ENCODE assay signal across 1 cellular context in genomic region chr16:695355-696089, GRCh38.
TF ChIP-seq lines count a peak whose summit lies in the region.

No MANE protein-coding gene starts in this region.

TF ChIP-seq in K562, 482 proteins besides CTCF, POLR2A, EP300 and RAD21 (continued from another document and continues in another):
- TF ChIP-seq TFE3 (CRISPR knock-in tag; IDR thresholded peaks at IDR 0.05) (peak; percentile 12; the same call in 1 of the 2 replicates), MEF2A (IDR thresholded peaks at IDR 0.05; ENCODE audit: control insufficient read depth, low read depth, low read length) (no peak), ZNF766 (CRISPR knock-in tag; conservative IDR thresholded peaks at IDR 0.05) (no peak), ZNF184 (CRISPR knock-in tag; IDR thresholded peaks at IDR 0.05) (no peak), RHOXF2B (CRISPR knock-in tag; conservative IDR thresholded peaks at IDR 0.05) (no peak), KLF1 (tag; IDR thresholded peaks at IDR 0.05) (0 out of 2 replicates have a peak, but pooled peaks have one; percentile 24), CC2D1A (IDR thresholded peaks at IDR 0.05) (no peak), NCOA1 (IDR thresholded peaks at IDR 0.05; ENCODE audit: low read depth) (no peak), NFXL1 (CRISPR knock-in tag; IDR thresholded peaks at IDR 0.05) (no peak), MYBL2 (IDR thresholded peaks at IDR 0.05; ENCODE audit: low read depth) (no peak), MYBL2 (CRISPR knock-in tag; IDR thresholded peaks at IDR 0.05; ENCODE audit: borderline replicate concordance) (no peak), PCBP2 (IDR thresholded peaks at IDR 0.05; ENCODE audit: low read depth, low read length, poor library complexity, severe bottlenecking) (no peak), RCOR1 (IDR thresholded peaks at IDR 0.05; ENCODE audit: borderline replicate concordance in 1 of 2, low read depth in 2 of 2, low read length in 2 of 2) (peak in 1 of 2 experiments; percentile 28; a peak in 1 of 4 replicates), FOXJ3 (CRISPR knock-in tag; IDR thresholded peaks at IDR 0.05) (no peak), HIVEP1 (CRISPR knock-in tag; IDR thresholded peaks at IDR 0.05) (no peak), YY1 (IDR thresholded peaks at IDR 0.05; ENCODE audit: borderline replicate concordance in 1 of 3, control insufficient read depth in 1 of 3, extremely low read depth in 1 of 3, insufficient read depth in 3 of 3, insufficient read length in 1 of 3, insufficient replicate concordance in 2 of 3, low read depth in 1 of 3, low read length in 2 of 3) (peak in 2 of 3 experiments; percentile 26 to 59), ZNF282 (CRISPR knock-in tag; IDR thresholded peaks at IDR 0.05) (peak; percentile 71), CREBBP (IDR thresholded peaks at IDR 0.05; ENCODE audit: low read depth, low read length) (no peak), ZNF143 (CRISPR knock-in tag; IDR thresholded peaks at IDR 0.05) (peak; percentile 57), ZBTB9 (CRISPR knock-in tag; IDR thresholded peaks at IDR 0.05) (peak; percentile 78), SP1 (CRISPR knock-in tag; IDR thresholded peaks at IDR 0.05) (peak; percentile 50), BCLAF1 (IDR thresholded peaks at IDR 0.05; ENCODE audit: borderline replicate concordance in 1 of 2, control insufficient read depth in 1 of 2, low read depth in 2 of 2, low read length in 1 of 2) (no peak), MBD2 (IDR thresholded peaks at IDR 0.05; ENCODE audit: borderline replicate concordance, low read depth) (no peak), ZZZ3 (IDR thresholded peaks at IDR 0.05) (no peak), SLC30A9 (CRISPR knock-in tag; IDR thresholded peaks at IDR 0.05) (no peak), ZNF431 (CRISPR knock-in tag; IDR thresholded peaks at IDR 0.05) (peak; percentile 86), RFX7 (CRISPR knock-in tag; IDR thresholded peaks at IDR 0.05) (no peak), MYC (IDR thresholded peaks at IDR 0.05; ENCODE audit: low read depth, low read length) (peak; percentile 63), MYC (CRISPR knock-in tag; IDR thresholded peaks at IDR 0.05; ENCODE audit: borderline replicate concordance, low read depth) (0 out of 2 replicates have a peak, but pooled peaks have one; percentile 56), FOXO4 (CRISPR knock-in tag; IDR thresholded peaks at IDR 0.05) (no peak), ILF3 (IDR thresholded peaks at IDR 0.05; ENCODE audit: borderline replicate concordance) (no peak), EGR1 (conservative IDR thresholded peaks at IDR 0.05) (peak; percentile 31; the same call in 1 of the 2 replicates), ZNF263 (CRISPR knock-in tag; IDR thresholded peaks at IDR 0.05; ENCODE audit: borderline replicate concordance) (peak; percentile 70; the same call in 1 of the 2 replicates), MIER1 (IDR thresholded peaks at IDR 0.05; ENCODE audit: low read depth) (0 out of 2 replicates have a peak, but pooled peaks have one; percentile 24), BRCA1 (IDR thresholded peaks at IDR 0.05) (no peak), BRCA1 (CRISPR knock-in tag; IDR thresholded peaks at IDR 0.05) (peak; percentile 26; the same call in 1 of the 2 replicates), CXXC5 (CRISPR knock-in tag; IDR thresholded peaks at IDR 0.05) (peak; percentile 70), ZBTB1 (CRISPR knock-in tag; IDR thresholded peaks at IDR 0.05; ENCODE audit: borderline replicate concordance, low read depth) (peak; percentile 52; the same call in 1 of the 2 replicates), TBP (optimal IDR thresholded peaks at IDR 0.05; ENCODE audit: low read depth, low read length) (peak; percentile 17), ZSCAN29 (IDR thresholded peaks at IDR 0.05) (no peak), STAG1 (CRISPR knock-in tag; IDR thresholded peaks at IDR 0.05; ENCODE audit: borderline replicate concordance) (no peak), ZNF217 (CRISPR knock-in tag; IDR thresholded peaks at IDR 0.05) (no peak), THAP12 (CRISPR knock-in tag; IDR thresholded peaks at IDR 0.05) (peak; percentile 73)
- TF ChIP-seq, protein P1, sequence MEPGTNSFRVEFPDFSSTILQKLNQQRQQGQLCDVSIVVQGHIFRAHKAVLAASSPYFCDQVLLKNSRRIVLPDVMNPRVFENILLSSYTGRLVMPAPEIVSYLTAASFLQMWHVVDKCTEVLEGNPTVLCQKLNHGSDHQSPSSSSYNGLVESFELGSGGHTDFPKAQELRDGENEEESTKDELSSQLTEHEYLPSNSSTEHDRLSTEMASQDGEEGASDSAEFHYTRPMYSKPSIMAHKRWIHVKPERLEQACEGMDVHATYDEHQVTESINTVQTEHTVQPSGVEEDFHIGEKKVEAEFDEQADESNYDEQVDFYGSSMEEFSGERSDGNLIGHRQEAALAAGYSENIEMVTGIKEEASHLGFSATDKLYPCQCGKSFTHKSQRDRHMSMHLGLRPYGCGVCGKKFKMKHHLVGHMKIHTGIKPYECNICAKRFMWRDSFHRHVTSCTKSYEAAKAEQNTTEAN (CRISPR knock-in tag; IDR thresholded peaks at IDR 0.05), result no peak
- TF ChIP-seq, protein P2, sequence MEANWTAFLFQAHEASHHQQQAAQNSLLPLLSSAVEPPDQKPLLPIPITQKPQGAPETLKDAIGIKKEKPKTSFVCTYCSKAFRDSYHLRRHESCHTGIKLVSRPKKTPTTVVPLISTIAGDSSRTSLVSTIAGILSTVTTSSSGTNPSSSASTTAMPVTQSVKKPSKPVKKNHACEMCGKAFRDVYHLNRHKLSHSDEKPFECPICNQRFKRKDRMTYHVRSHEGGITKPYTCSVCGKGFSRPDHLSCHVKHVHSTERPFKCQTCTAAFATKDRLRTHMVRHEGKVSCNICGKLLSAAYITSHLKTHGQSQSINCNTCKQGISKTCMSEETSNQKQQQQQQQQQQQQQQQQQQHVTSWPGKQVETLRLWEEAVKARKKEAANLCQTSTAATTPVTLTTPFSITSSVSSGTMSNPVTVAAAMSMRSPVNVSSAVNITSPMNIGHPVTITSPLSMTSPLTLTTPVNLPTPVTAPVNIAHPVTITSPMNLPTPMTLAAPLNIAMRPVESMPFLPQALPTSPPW (CRISPR knock-in tag; IDR thresholded peaks at IDR 0.05), result peak; percentile 92
- TF ChIP-seq, protein P3, sequence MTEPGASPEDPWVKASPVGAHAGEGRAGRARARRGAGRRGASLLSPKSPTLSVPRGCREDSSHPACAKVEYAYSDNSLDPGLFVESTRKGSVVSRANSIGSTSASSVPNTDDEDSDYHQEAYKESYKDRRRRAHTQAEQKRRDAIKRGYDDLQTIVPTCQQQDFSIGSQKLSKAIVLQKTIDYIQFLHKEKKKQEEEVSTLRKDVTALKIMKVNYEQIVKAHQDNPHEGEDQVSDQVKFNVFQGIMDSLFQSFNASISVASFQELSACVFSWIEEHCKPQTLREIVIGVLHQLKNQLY (CRISPR knock-in tag; conservative IDR thresholded peaks at IDR 0.05), result peak in 1 of 2 experiments; percentile 96; a peak in 2 of 4 replicates
- TF ChIP-seq, protein P4, sequence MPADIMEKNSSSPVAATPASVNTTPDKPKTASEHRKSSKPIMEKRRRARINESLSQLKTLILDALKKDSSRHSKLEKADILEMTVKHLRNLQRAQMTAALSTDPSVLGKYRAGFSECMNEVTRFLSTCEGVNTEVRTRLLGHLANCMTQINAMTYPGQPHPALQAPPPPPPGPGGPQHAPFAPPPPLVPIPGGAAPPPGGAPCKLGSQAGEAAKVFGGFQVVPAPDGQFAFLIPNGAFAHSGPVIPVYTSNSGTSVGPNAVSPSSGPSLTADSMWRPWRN (IDR thresholded peaks at IDR 0.05; ENCODE audit: low read depth), result no peak
